2 cellular contexts compared by ENCODE assay signal in the genomic region with DNA sequence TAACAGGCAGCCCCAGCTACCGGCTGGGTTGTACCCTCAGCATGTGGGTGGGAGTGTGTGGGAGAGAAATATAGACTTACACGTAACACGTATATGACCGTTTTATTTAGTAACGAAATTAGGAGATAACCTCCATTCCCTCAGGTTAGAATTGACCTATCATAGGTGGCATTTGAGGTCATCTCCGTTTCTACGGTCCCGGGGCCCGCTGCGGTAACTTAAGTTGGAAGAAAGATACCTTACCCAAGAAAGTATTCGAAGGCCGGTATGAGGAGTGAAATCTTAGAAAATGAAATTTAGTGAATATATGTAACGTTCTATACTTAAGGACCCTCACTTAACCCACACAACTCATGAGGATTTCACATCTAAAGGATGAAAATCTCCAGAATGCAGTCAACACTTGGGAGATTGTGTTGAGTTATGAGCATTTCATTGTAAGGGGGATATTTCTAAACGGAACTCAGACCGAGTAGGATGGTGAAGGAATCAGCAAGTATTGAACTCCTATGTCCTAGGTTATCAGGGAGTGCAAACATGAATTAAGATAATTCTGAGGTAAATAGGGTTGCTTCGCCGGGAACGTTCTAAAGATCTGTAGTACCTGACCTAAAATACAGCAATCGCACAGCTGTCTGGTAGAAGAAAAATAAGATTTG.
TF ChIP-seq lines count a peak whose summit lies in the region.

No MANE protein-coding gene starts in this region.

TF ChIP-seq in SK-N-SH, 30 proteins besides CTCF, POLR2A, EP300 and RAD21:
- TF ChIP-seq, protein P1, sequence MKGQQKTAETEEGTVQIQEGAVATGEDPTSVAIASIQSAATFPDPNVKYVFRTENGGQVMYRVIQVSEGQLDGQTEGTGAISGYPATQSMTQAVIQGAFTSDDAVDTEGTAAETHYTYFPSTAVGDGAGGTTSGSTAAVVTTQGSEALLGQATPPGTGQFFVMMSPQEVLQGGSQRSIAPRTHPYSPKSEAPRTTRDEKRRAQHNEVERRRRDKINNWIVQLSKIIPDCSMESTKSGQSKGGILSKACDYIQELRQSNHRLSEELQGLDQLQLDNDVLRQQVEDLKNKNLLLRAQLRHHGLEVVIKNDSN (IDR thresholded peaks at IDR 0.05; ENCODE audit: borderline replicate concordance, low read depth): no peak
- TF ChIP-seq FOSL2 (IDR thresholded peaks at IDR 0.05; ENCODE audit: borderline replicate concordance, low read depth) (no peak), FOXJ3 (CRISPR knock-in tag; IDR thresholded peaks at IDR 0.05) (no peak), NRF1 (IDR thresholded peaks at IDR 0.05; ENCODE audit: low read depth, low read length) (no peak), POLR2AphosphoS5 (IDR thresholded peaks at IDR 0.05; ENCODE audit: low read depth, low read length) (no peak), TAF1 (IDR thresholded peaks at IDR 0.05; ENCODE audit: borderline replicate concordance, low read depth, low read length) (no peak), NFIC (IDR thresholded peaks at IDR 0.05; ENCODE audit: borderline replicate concordance) (no peak), RXRA (IDR thresholded peaks at IDR 0.05; ENCODE audit: borderline replicate concordance, low read depth) (no peak), CHD2 (IDR thresholded peaks at IDR 0.05; ENCODE audit: low read length, partially characterized antibody) (no peak), TEAD4 (IDR thresholded peaks at IDR 0.05; ENCODE audit: borderline replicate concordance, insufficient read depth) (no peak), EZH2phosphoT487 (IDR thresholded peaks at IDR 0.05; ENCODE audit: borderline replicate concordance, low read depth) (no peak)
- TF ChIP-seq, protein P2, sequence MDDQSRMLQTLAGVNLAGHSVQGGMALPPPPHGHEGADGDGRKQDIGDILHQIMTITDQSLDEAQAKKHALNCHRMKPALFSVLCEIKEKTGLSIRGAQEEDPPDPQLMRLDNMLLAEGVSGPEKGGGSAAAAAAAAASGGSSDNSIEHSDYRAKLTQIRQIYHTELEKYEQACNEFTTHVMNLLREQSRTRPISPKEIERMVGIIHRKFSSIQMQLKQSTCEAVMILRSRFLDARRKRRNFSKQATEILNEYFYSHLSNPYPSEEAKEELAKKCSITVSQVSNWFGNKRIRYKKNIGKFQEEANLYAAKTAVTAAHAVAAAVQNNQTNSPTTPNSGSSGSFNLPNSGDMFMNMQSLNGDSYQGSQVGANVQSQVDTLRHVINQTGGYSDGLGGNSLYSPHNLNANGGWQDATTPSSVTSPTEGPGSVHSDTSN (IDR thresholded peaks at IDR 0.05): no peak
- TF ChIP-seq, protein P3, sequence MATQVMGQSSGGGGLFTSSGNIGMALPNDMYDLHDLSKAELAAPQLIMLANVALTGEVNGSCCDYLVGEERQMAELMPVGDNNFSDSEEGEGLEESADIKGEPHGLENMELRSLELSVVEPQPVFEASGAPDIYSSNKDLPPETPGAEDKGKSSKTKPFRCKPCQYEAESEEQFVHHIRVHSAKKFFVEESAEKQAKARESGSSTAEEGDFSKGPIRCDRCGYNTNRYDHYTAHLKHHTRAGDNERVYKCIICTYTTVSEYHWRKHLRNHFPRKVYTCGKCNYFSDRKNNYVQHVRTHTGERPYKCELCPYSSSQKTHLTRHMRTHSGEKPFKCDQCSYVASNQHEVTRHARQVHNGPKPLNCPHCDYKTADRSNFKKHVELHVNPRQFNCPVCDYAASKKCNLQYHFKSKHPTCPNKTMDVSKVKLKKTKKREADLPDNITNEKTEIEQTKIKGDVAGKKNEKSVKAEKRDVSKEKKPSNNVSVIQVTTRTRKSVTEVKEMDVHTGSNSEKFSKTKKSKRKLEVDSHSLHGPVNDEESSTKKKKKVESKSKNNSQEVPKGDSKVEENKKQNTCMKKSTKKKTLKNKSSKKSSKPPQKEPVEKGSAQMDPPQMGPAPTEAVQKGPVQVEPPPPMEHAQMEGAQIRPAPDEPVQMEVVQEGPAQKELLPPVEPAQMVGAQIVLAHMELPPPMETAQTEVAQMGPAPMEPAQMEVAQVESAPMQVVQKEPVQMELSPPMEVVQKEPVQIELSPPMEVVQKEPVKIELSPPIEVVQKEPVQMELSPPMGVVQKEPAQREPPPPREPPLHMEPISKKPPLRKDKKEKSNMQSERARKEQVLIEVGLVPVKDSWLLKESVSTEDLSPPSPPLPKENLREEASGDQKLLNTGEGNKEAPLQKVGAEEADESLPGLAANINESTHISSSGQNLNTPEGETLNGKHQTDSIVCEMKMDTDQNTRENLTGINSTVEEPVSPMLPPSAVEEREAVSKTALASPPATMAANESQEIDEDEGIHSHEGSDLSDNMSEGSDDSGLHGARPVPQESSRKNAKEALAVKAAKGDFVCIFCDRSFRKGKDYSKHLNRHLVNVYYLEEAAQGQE (IDR thresholded peaks at IDR 0.05; ENCODE audit: low read depth, low read length): no peak

TF ChIP-seq in endothelial cell of umbilical vein, 7 proteins besides CTCF, POLR2A, EP300 and RAD21:
- TF ChIP-seq POLR2AphosphoS5 (IDR thresholded peaks at IDR 0.05; ENCODE audit: insufficient read depth, low read depth, low read length): no peak
- TF ChIP-seq, protein P4, sequence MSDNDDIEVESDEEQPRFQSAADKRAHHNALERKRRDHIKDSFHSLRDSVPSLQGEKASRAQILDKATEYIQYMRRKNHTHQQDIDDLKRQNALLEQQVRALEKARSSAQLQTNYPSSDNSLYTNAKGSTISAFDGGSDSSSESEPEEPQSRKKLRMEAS (IDR thresholded peaks at IDR 0.05; ENCODE audit: insufficient read depth, insufficient read length): no peak
- no peak for TF ChIP-seq GATA2 (IDR thresholded peaks at IDR 0.05; ENCODE audit: insufficient read depth, insufficient read length, low read depth, low read length)
- no peak for TF ChIP-seq EZH2 (IDR thresholded peaks at IDR 0.05; ENCODE audit: borderline replicate concordance, low read depth, low read length, severe bottlenecking)
- no peak for TF ChIP-seq JUN (IDR thresholded peaks at IDR 0.05; ENCODE audit: borderline replicate concordance, insufficient read depth, insufficient read length, low read depth)
